In the genomic region with DNA sequence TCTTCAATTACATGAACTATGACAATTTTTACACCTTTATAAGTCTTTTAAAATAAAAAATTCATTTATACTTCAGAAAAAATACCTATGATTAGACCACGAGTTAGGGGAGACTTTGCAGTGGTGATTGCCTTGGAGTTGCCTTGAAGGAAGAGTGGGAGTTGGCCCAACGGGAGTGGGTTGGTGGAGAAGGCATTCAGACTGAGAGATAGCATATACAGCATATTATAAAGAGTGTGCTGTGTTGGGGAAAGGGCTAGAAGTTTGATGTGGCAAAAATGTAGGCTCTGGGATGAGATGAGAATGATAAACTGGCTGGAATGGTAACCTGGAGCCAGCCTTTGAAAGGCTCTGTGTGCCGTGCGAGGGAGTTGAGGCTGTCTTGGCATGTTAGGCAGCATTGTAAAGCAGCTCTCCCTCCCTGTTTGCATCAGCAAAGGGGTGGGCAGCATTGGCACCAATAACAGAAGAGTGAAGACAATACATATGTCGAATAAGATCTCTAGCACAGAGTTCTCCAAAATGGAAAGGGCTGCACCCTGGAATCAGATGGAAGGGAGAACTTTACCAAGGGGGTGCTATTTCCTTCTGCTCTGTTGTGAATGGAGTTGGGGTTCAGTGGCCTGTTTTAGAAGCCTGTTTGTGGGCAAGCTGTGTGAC, we compare ENCODE assay signal across 1 cellular context.
TF ChIP-seq lines count a peak whose summit lies in the region.

No MANE protein-coding gene starts in this region.

TF ChIP-seq in HEK293, 187 proteins besides CTCF, POLR2A, EP300 and RAD21 (continued from another document):
- no peak for TF ChIP-seq ZFP37 (tag by site-specific recombination; IDR thresholded peaks at IDR 0.05)
